Comparison of ENCODE assay signal across 19 cellular contexts in genomic region chr13:80180745-80181144, GRCh38.
A peak's percentile ranks its signal among the peaks of the same experiment; 100 is the strongest.
DNase-seq lines count a peak whose midpoint lies in the region; ATAC-seq and TF ChIP-seq lines count a peak whose summit lies in the region.
"Had no signal": no experiment of that assay in that cellular context is flagged by ENCODE, and none has a peak within 500 bp of the region (broad histone marks: within the 10 kb centered on the region; RNA-seq: fewer than 3 reads in every experiment).

No MANE protein-coding gene starts in this region.

- 78 to 90% (median 82%) methylated on average over 7 of the region's 7 CpGs for WGBS in stomach, 5 donors

- peak; percentile 5 for DNase-seq in activated CD4-positive, alpha-beta T cell treated with anti-CD3 and anti-CD28 coated beads for 36 hours
- no peak for DNase-seq in activated CD4-positive, alpha-beta T cell treated with anti-CD3 and anti-CD28 coated beads, Interleukin-2, amount 10 ng/mL, durations not matched to agents 24 days and 14 days
- peak; percentile 54 for DNase-seq in islet precursor cell
- no peak for DNase-seq in osteoblast (ENCODE audit: insufficient read length, low spot score, missing footprints)
- DNase-seq in stomach = no peak
- DNase-seq: CD8-positive, alpha-beta memory T cell; DMS79 treated with DMSO at 0.1 percent for 48 hours; H7; NCI-H1417; NCI-H187 treated with DMSO at 0.1 percent for 48 hours; NCI-H345; NCI-H69; OCI-M1; SIG-M5 had no signal

- TF ChIP-seq EP300 in stomach (IDR thresholded peaks at IDR 0.05) = no peak

- H3K27ac ChIP-seq in osteoblast (ENCODE audit: low read depth, low read length) (no peak overlapping the region), stomach (no peak overlapping the region)
- H3K27ac ChIP-seq: 22Rv1 had no signal

- TF ChIP-seq POLR2A in stomach (IDR thresholded peaks at IDR 0.05) = no peak

- H3K79me2 ChIP-seq in osteoblast (ENCODE audit: insufficient read depth, low read length) = no peaks in the 10 kb centered on the region

- intact Hi-C loops in activated CD4-positive, alpha-beta T cell treated with anti-CD3 and anti-CD28 coated beads for 36 hours (cut with DNase I, micrococcal nuclease) = no loop called here
- intact Hi-C loops in activated CD4-positive, alpha-beta T cell treated with anti-CD3 and anti-CD28 coated beads, Interleukin-2, amount 10 ng/mL, durations not matched to agents 24 days and 14 days (cut with micrococcal nuclease) = no loop called here
- intact Hi-C loops in stomach (cut with DNase I; ENCODE audit: low total_unique reads) = no loop called here

- H3K36me3 Mint-ChIP-seq in activated CD4-positive, alpha-beta T cell treated with anti-CD3 and anti-CD28 coated beads for 36 hours (ENCODE audit: low read depth) = no peaks in the 10 kb centered on the region
- H3K36me3 Mint-ChIP-seq in activated CD4-positive, alpha-beta T cell treated with anti-CD3 and anti-CD28 coated beads, Interleukin-2, amount 10 ng/mL, durations not matched to agents 24 days and 14 days (ENCODE audit: low read depth) = no peaks in the 10 kb centered on the region
- H3K36me3 Mint-ChIP-seq: CD8-positive, alpha-beta memory T cell had no signal

- CTCF ChIA-PET in activated CD4-positive, alpha-beta T cell treated with anti-CD3 and anti-CD28 coated beads for 36 hours (lab: Charles Lee) = interaction anchor here (0.7 kb wide), 1 partner anchor 59 kb away, joined by 3 read pairs; no protein-coding TSS in a partner anchor

- H3K36me3 ChIP-seq in osteoblast (ENCODE audit: insufficient read depth, low read length) (no peaks in the 10 kb centered on the region), stomach (no peaks in the 10 kb centered on the region)

- H3K9me3 ChIP-seq in osteoblast (ENCODE audit: low read depth, low read length) (no peaks in the 10 kb centered on the region), stomach (no peaks in the 10 kb centered on the region)

- TF ChIP-seq CTCF in osteoblast (IDR thresholded peaks at IDR 0.05; ENCODE audit: extremely low read depth, low read depth, low read length) (no peak), stomach (IDR thresholded peaks at IDR 0.05) (no peak)

- H3K4me1 ChIP-seq in osteoblast (ENCODE audit: insufficient read depth, low read length) (no peaks in the 10 kb centered on the region), stomach (no peaks in the 10 kb centered on the region)

- no peaks in the 10 kb centered on the region for H3K27me3 Mint-ChIP-seq in activated CD4-positive, alpha-beta T cell treated with anti-CD3 and anti-CD28 coated beads for 36 hours
- H3K27me3 Mint-ChIP-seq in activated CD4-positive, alpha-beta T cell treated with anti-CD3 and anti-CD28 coated beads, Interleukin-2, amount 10 ng/mL, durations not matched to agents 24 days and 14 days = no peaks in the 10 kb centered on the region

- ATAC-seq in activated CD4-positive, alpha-beta T cell treated with anti-CD3 and anti-CD28 coated beads for 36 hours = no peak
- no peak for ATAC-seq in HG03135 (IDR thresholded peaks at IDR 0.05; ENCODE audit: unreplicated experiment)
- no peak for ATAC-seq in HG03571 (IDR thresholded peaks at IDR 0.05; ENCODE audit: unreplicated experiment)
- no peak for ATAC-seq in HG02884 (IDR thresholded peaks at IDR 0.05; ENCODE audit: unreplicated experiment)
- ATAC-seq: K562 had no signal

- H3K9me3 Mint-ChIP-seq in activated CD4-positive, alpha-beta T cell treated with anti-CD3 and anti-CD28 coated beads for 36 hours (ENCODE audit: low read depth) = no peaks in the 10 kb centered on the region
- H3K9me3 Mint-ChIP-seq in activated CD4-positive, alpha-beta T cell treated with anti-CD3 and anti-CD28 coated beads, Interleukin-2, amount 10 ng/mL, durations not matched to agents 24 days and 14 days = no peaks in the 10 kb centered on the region

- no peak overlapping the region for H3K27ac Mint-ChIP-seq in activated CD4-positive, alpha-beta T cell treated with anti-CD3 and anti-CD28 coated beads for 36 hours
- no peak overlapping the region for H3K27ac Mint-ChIP-seq in activated CD4-positive, alpha-beta T cell treated with anti-CD3 and anti-CD28 coated beads, Interleukin-2, amount 10 ng/mL, durations not matched to agents 24 days and 14 days
- H3K27ac Mint-ChIP-seq: CD8-positive, alpha-beta memory T cell had no signal

- no peak overlapping the region for H3K4me3 ChIP-seq in osteoblast (ENCODE audit: insufficient read depth, low read length)
- H3K4me3 ChIP-seq in stomach = no peak overlapping the region
- H3K4me3 ChIP-seq: K562 had no signal

- H4K20me1 ChIP-seq in osteoblast (ENCODE audit: insufficient read depth, low read length) = no peaks in the 10 kb centered on the region

- no peak overlapping the region for H3K4me2 ChIP-seq in osteoblast (ENCODE audit: insufficient read depth, low read length)

- H3K27me3 ChIP-seq in osteoblast (ENCODE audit: insufficient read depth, low read length) (no peaks in the 10 kb centered on the region), stomach (no peaks in the 10 kb centered on the region)

- POLR2A ChIA-PET in activated CD4-positive, alpha-beta T cell treated with anti-CD3 and anti-CD28 coated beads for 36 hours (lab: Charles Lee) = interaction anchor here (0.6 kb wide), 1 partner anchor 31 kb away, joined by 7 read pairs; no protein-coding TSS in a partner anchor

- H3K4me1 Mint-ChIP-seq in activated CD4-positive, alpha-beta T cell treated with anti-CD3 and anti-CD28 coated beads for 36 hours = peaks cover 4% of the 10 kb centered on the region
- no peaks in the 10 kb centered on the region for H3K4me1 Mint-ChIP-seq in activated CD4-positive, alpha-beta T cell treated with anti-CD3 and anti-CD28 coated beads, Interleukin-2, amount 10 ng/mL, durations not matched to agents 24 days and 14 days
- H3K4me1 Mint-ChIP-seq: CD8-positive, alpha-beta memory T cell had no signal

- peak overlapping the region; percentile 40 for H2AFZ ChIP-seq in osteoblast (ENCODE audit: low read length)

- H3K4me3 Mint-ChIP-seq in activated CD4-positive, alpha-beta T cell treated with anti-CD3 and anti-CD28 coated beads for 36 hours = no peak overlapping the region
- H3K4me3 Mint-ChIP-seq in activated CD4-positive, alpha-beta T cell treated with anti-CD3 and anti-CD28 coated beads, Interleukin-2, amount 10 ng/mL, durations not matched to agents 24 days and 14 days = no peak overlapping the region
- H3K4me3 Mint-ChIP-seq: CD8-positive, alpha-beta memory T cell had no signal

Comparison
In these comparisons a context has a peak if more than half of its experiments do, and no peak if none do; other contexts are left out.
1. DNase-seq: peak in activated CD4-positive, alpha-beta T cell treated with anti-CD3 and anti-CD28 coated beads for 36 hours (single experiment) and islet precursor cell (single experiment); none in activated CD4-positive, alpha-beta T cell treated with anti-CD3 and anti-CD28 coated beads, Interleukin-2, amount 10 ng/mL, durations not matched to agents 24 days and 14 days (single experiment), osteoblast (single experiment) and stomach (single experiment).